1 cellular context compared by ENCODE assay signal in the genomic region with DNA sequence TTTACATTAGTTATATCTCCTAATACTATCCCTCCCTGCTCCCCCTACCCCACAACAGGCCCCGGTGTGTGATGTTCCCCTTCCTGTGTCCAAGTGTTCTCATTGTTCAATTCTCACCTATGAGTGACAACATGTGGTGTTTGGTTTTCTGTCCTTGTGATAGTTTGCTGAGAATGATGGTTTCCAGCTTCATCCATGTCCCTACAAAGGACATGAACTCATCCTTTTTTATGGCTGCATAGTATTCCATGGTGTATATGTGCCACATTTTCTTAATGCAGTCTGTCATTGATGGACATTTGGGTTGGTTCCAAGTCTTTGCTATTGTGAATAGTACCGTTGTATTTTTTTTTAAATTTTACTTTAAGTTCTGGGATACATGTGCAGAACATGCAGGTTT.
TF ChIP-seq lines count a peak whose summit lies in the region.

No MANE protein-coding gene starts in this region.

TF ChIP-seq in HEK293, 187 proteins besides CTCF, POLR2A, EP300 and RAD21 (continued from another document):
- TF ChIP-seq, protein P1, sequence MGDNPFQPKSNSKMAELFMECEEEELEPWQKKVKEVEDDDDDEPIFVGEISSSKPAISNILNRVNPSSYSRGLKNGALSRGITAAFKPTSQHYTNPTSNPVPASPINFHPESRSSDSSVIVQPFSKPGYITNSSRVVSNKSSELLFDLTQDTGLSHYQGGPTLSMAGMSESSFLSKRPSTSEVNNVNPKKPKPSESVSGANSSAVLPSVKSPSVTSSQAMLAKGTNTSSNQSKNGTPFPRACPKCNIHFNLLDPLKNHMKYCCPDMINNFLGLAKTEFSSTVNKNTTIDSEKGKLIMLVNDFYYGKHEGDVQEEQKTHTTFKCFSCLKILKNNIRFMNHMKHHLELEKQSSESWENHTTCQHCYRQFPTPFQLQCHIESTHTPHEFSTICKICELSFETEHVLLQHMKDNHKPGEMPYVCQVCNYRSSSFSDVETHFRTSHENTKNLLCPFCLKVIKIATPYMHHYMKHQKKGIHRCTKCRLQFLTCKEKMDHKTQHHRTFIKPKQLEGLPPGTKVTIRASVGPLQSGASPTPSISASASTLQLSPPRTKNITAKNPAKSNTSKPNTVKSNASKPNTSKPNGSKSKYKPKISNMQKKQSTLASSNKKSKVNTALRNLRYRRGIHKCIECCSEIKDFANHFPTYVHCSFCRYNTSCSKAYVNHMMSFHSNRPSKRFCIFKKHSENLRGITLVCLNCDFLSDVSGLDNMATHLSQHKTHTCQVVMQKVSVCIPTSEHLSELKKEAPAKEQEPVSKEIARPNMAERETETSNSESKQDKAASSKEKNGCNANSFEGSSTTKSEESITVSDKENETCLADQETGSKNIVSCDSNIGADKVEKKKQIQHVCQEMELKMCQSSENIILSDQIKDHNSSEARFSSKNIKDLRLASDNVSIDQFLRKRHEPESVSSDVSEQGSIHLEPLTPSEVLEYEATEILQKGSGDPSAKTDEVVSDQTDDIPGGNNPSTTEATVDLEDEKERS (tag by site-specific recombination; IDR thresholded peaks at IDR 0.05): 0 out of 2 replicates have a peak, but pooled peaks have one; percentile 41
